In genomic region chr6:5085638-5086293, GRCh38 we compare ENCODE assay signal across 8 cellular contexts. TPM values are rescaled to one million over a fixed set of nuclear protein-coding genes. Genes with fewer than 3 reads are reported as not detected.
A peak's percentile ranks its signal among the peaks of the same experiment; 100 is the strongest.
DNase-seq lines count a peak whose midpoint lies in the region; ATAC-seq and TF ChIP-seq lines count a peak whose summit lies in the region.

No MANE protein-coding gene starts in this region.

- no peaks in the 10 kb centered on the region for H3K36me3 ChIP-seq in WERI-Rb-1
- no peaks in the 10 kb centered on the region for H3K36me3 ChIP-seq in heart left ventricle

- WGBS in heart left ventricle, 4 donors: 0 to 2% (median 1%) methylated on average over 15 to 75 of the region's 75 CpGs

- H3K9me3 ChIP-seq in WERI-Rb-1 (ENCODE audit: severe bottlenecking) (peaks cover 2% of the 10 kb centered on the region), heart left ventricle (no peaks in the 10 kb centered on the region)

- H3K4me1 ChIP-seq in heart left ventricle: peaks cover 0 to 33% (median 17%) of the 10 kb centered on the region in 12 donors

- no peak for TF ChIP-seq CTCF in GM13976 (IDR thresholded peaks at IDR 0.05; ENCODE audit: borderline replicate concordance, control extremely low read depth, extremely low read depth, insufficient read depth, missing control alignments)
- TF ChIP-seq CTCF in WERI-Rb-1 (IDR thresholded peaks at IDR 0.05; ENCODE audit: low read depth, low read length): no peak
- no peak for TF ChIP-seq CTCF in heart left ventricle (IDR thresholded peaks at IDR 0.05)
- no peak for TF ChIP-seq CTCF in retinal pigment epithelial cell (conservative IDR thresholded peaks at IDR 0.05; ENCODE audit: low read depth, low read length)

- DNase-seq in GM13976 (ENCODE audit: low spot score): peak; percentile 59
- peak; percentile 72 for DNase-seq in WERI-Rb-1
- peak; percentile 36 to 75 (median 50) for DNase-seq in heart left ventricle
- no peak for DNase-seq in retinal pigment epithelial cell (ENCODE audit: low read depth)
- no peak for DNase-seq in NCI-H2081 treated with DMSO at 0.1 percent for 48 hours (lab: John Stamatoyannopoulos, UW)

- in situ Hi-C loops in GM13976 (cut with MboI; ENCODE audit: low sequenced_read_pairs, unreplicated experiment): no loop called here

- H3K27ac ChIP-seq in WERI-Rb-1 (no peak overlapping the region), heart left ventricle (peak overlapping the region; percentile 59 to 94 (median 88))

- TF ChIP-seq POLR2A in heart left ventricle (IDR thresholded peaks at IDR 0.05): no peak

- H3K4me3 ChIP-seq in WERI-Rb-1 (ENCODE audit: low read depth, low read length) (peak overlapping the region; percentile 67), heart left ventricle (peak overlapping the region; percentile 47 to 81 (median 70)), retinal pigment epithelial cell (ENCODE audit: low read length) (peak overlapping the region; percentile 57)

- intact Hi-C loops in heart left ventricle (cut with DNase I): loop anchor here in 2 of 10 donors (2.0 to 10.0 kb wide), 2 partner anchors 25 to 119 kb away; no protein-coding TSS in a partner anchor

- H3K27me3 ChIP-seq in WERI-Rb-1 (ENCODE audit: insufficient read depth, low read depth, severe bottlenecking): peaks cover 27% of the 10 kb centered on the region
- peaks cover 0 to 28% (median 0%) of the 10 kb centered on the region in 9 donors for H3K27me3 ChIP-seq in heart left ventricle

- ATAC-seq in HG03159 (IDR thresholded peaks at IDR 0.05; ENCODE audit: unreplicated experiment): peak; percentile 21
- ATAC-seq in heart left ventricle: peak in 2 of 4 donors; percentile 46 to 55
- ATAC-seq in HG02678 (IDR thresholded peaks at IDR 0.05; ENCODE audit: unreplicated experiment): no peak
- no peak for ATAC-seq in HG02938 (IDR thresholded peaks at IDR 0.05; ENCODE audit: unreplicated experiment)

RNA-seq across cellular contexts. Expression of gene PPP1R3G, which starts 0.6 kb away (rescaled TPM):
- total RNA-seq in heart left ventricle: 10 to 100 TPM in 4 of 9 donors, 1 to 10 TPM in 5; 5.8 to 12.3 (median 9.7) TPM
- 1 to 10 TPM; 5.4 to 8.0 TPM for polyA plus RNA-seq in heart left ventricle

Comparison
In these comparisons a context has a peak if more than half of its experiments do, and no peak if none do; other contexts are left out.
1. DNase-seq: peak in GM13976 (single experiment), WERI-Rb-1 (single experiment) and heart left ventricle (5 of 5); none in retinal pigment epithelial cell (single experiment) and NCI-H2081 treated with DMSO at 0.1 percent for 48 hours (single experiment).
2. Peak in every context shown above with its lines, with median percentiles within 50 percentile points of each other: H3K4me3 ChIP-seq.